Comparison of ENCODE assay signal across 8 cellular contexts in genomic region chr1:170075186-170075585, GRCh38. TPM values are rescaled to one million over a fixed set of nuclear protein-coding genes. Genes with fewer than 3 reads are reported as not detected.
A peak's percentile ranks its signal among the peaks of the same experiment; 100 is the strongest.
DNase-seq lines count a peak whose midpoint lies in the region; ATAC-seq and TF ChIP-seq lines count a peak whose summit lies in the region.

No MANE protein-coding gene starts in this region.

- H3K4me3 ChIP-seq in DND-41 (ENCODE audit: low read depth in 1 of 2, low read length in 2 of 2) (peak overlapping the region; percentile 88 to 96; a peak in 3 of 4 replicates), OCI-LY7 (ENCODE audit: low read depth, low read length, poor library complexity, severe bottlenecking) (peak overlapping the region; percentile 78), epithelial cell of proximal tubule (ENCODE audit: low read depth, low read length) (peak overlapping the region; percentile 96), prostate gland (peak overlapping the region; percentile 49 to 63)

- no peak for TF ChIP-seq CTCF in DND-41 (IDR thresholded peaks at IDR 0.05; ENCODE audit: borderline replicate concordance, extremely low read depth, low read length, poor library complexity, severe bottlenecking)
- no peak for TF ChIP-seq CTCF in OCI-LY7 (conservative IDR thresholded peaks at IDR 0.05; ENCODE audit: low read length)
- TF ChIP-seq CTCF in epithelial cell of proximal tubule (conservative IDR thresholded peaks at IDR 0.05; ENCODE audit: low read depth, low read length), result no peak
- TF ChIP-seq CTCF in prostate gland (IDR thresholded peaks at IDR 0.05), result no peak

- H3K79me2 ChIP-seq in DND-41 (ENCODE audit: insufficient read depth, low read length) (peaks cover 41% of the 10 kb centered on the region), OCI-LY7 (ENCODE audit: insufficient read depth, low read depth, low read length) (peaks cover 11% of the 10 kb centered on the region; the same call in 1 of the 2 replicates)

- peaks cover 8% of the 10 kb centered on the region for H3K9me3 ChIP-seq in DND-41 (ENCODE audit: insufficient read depth, low read length, severe bottlenecking)
- H3K9me3 ChIP-seq in OCI-LY7 (ENCODE audit: low read length), result peaks cover 38% of the 10 kb centered on the region
- no peaks in the 10 kb centered on the region for H3K9me3 ChIP-seq in prostate gland

- H3K27ac ChIP-seq in DND-41 (ENCODE audit: low read length), result peak overlapping the region; percentile 82
- peak overlapping the region; percentile 21 for H3K27ac ChIP-seq in OCI-LY7 (ENCODE audit: low read depth, low read length, poor library complexity, severe bottlenecking)
- no peak overlapping the region for H3K27ac ChIP-seq in prostate gland

- no peaks in the 10 kb centered on the region for H3K27me3 ChIP-seq in DND-41 (ENCODE audit: insufficient read depth, low read length, poor library complexity)
- H3K27me3 ChIP-seq in prostate gland (replicated peaks; ENCODE audit: insufficient read depth), result no peaks in the 10 kb centered on the region

- 72% methylated on average over 3 of the region's 3 CpGs for WGBS in prostate gland

- no peaks in the 10 kb centered on the region for H3K9me2 ChIP-seq in OCI-LY7 (ENCODE audit: insufficient read depth, low read length)

- H4K20me1 ChIP-seq in DND-41 (ENCODE audit: insufficient read depth, low read length), result no peaks in the 10 kb centered on the region
- H4K20me1 ChIP-seq in OCI-LY7 (ENCODE audit: insufficient read depth, low read length), result no peaks in the 10 kb centered on the region

- no peak for TF ChIP-seq POLR2A in prostate gland (IDR thresholded peaks at IDR 0.05)

- peak overlapping the region; percentile 72 for H3K9ac ChIP-seq in DND-41 (ENCODE audit: low read depth, low read length)

- intact Hi-C loops in OCI-LY7 (cut with micrococcal nuclease; ENCODE audit: unreplicated experiment) (loop anchor here (2.0 kb wide), 1 partner anchor 280 kb away; the partner anchor contains the start of gene METTL18), prostate gland (cut with DNase I) (loop anchor here (10.0 kb wide), 1 partner anchor 140 kb away; no protein-coding TSS in a partner anchor)

- no TSS peak for BruUV-seq in OCI-LY7 (replicated peaks; lab: Mats Ljungman, UMichigan)

- peak; percentile 23 for DNase-seq in DND-41
- peak; percentile 17 for DNase-seq in OCI-LY7 (ENCODE audit: low spot score)
- no peak for DNase-seq in epithelial cell of proximal tubule (ENCODE audit: low read depth)
- no peak for DNase-seq in prostate gland (ENCODE audit: low spot score)
- no peak for DNase-seq in NAMALWA (ENCODE audit: low spot score)
- no peak for DNase-seq in effector CD4-positive, alpha-beta T cell
- DNase-seq in dedifferentiated amniotic fluid mesenchymal stem cell (ENCODE audit: extremely low spot score), result no peak

- CTCF ChIA-PET in OCI-LY7 (lab: Charles Lee; ENCODE audit: unreplicated experiment), result no interaction called here

- H2AFZ ChIP-seq in DND-41 (ENCODE audit: low read depth, low read length) (peak overlapping the region; percentile 89), OCI-LY7 (ENCODE audit: low read length) (peak overlapping the region; percentile 100)

- ATAC-seq in DND-41 (ENCODE audit: insufficient read depth, low read depth) (no peak), GM19023 (IDR thresholded peaks at IDR 0.05; ENCODE audit: unreplicated experiment) (no peak)

- POLR2A ChIA-PET in OCI-LY7 (lab: Charles Lee), result interaction anchor here (0.8 to 1.6 kb wide), 3 partner anchors 10 to 182 kb away, joined by 3 to 7 read pairs (median 6); partner anchors contain the start of gene SCYL3

- H3K4me1 ChIP-seq in DND-41 (ENCODE audit: insufficient read depth, low read length), result peaks cover 43% of the 10 kb centered on the region
- peaks cover 23% of the 10 kb centered on the region for H3K4me1 ChIP-seq in OCI-LY7 (ENCODE audit: insufficient read depth, low read length, poor library complexity, severe bottlenecking)
- H3K4me1 ChIP-seq in prostate gland (replicated peaks), result no peaks in the 10 kb centered on the region

- no peaks in the 10 kb centered on the region; the same call in 1 of the 2 replicates for H3K36me3 ChIP-seq in DND-41 (ENCODE audit: insufficient read depth, low read length)
- no peaks in the 10 kb centered on the region for H3K36me3 ChIP-seq in OCI-LY7 (ENCODE audit: insufficient read depth, low read length)
- no peaks in the 10 kb centered on the region for H3K36me3 ChIP-seq in prostate gland

- peak overlapping the region; percentile 61 for H3K4me2 ChIP-seq in DND-41 (ENCODE audit: insufficient read depth, low read length)
- H3K4me2 ChIP-seq in OCI-LY7 (ENCODE audit: low read length), result peak overlapping the region; percentile 91

RNA-seq across cellular contexts. Expression of gene KIFAP3, which starts 0.7 kb away (rescaled TPM):
- 10.5 and 10.6 TPM in 2 replicates for total RNA-seq in OCI-LY7 (2014; rRNA removed; shearing (Covaris generic))
- total RNA-seq in OCI-LY7 (2022) (12.5 and 13.3 TPM in 2 replicates), epithelial cell of proximal tubule (15.0 and 15.7 TPM in 2 replicates), prostate gland (10 to 100 TPM; 17.1 to 37.3 TPM)

Comparison
In these comparisons a context has a peak if more than half of its experiments do, and no peak if none do; other contexts are left out.
1. DNase-seq: peak in DND-41 (single experiment) and OCI-LY7 (single experiment); none in epithelial cell of proximal tubule (single experiment), prostate gland (single experiment), NAMALWA (single experiment), effector CD4-positive, alpha-beta T cell (single experiment) and dedifferentiated amniotic fluid mesenchymal stem cell (single experiment).
2. H3K27ac ChIP-seq: peak in DND-41 (single experiment) and OCI-LY7 (single experiment); none in prostate gland (0 of 2).
3. Peak in every context shown above with its lines, with median percentiles within 50 percentile points of each other: H3K4me3 ChIP-seq.